24 cellular contexts compared by ENCODE assay signal in the genomic region with DNA sequence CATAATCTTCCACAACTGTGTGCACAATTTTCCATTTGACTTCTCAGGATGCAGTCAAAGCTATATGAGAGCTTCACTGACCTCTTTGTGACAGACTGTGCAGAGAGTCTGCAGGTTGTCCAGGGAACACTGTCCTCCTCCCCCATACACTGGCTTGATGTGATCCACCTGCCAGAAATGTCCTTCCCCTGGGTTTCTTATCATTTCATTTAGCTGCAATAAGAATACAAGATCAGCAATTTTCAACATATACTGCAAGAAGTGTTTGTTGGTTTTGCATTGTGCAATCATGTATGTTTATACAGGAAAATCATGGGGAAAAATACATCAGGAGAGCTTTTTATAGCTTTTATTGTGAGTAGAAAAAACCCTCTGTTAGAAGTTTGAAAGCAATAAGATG.
DNase-seq lines count a peak whose midpoint lies in the region; ATAC-seq and TF ChIP-seq lines count a peak whose summit lies in the region.
"Had no signal": no experiment of that assay in that cellular context is flagged by ENCODE, and none has a peak within 500 bp of the region (broad histone marks: within the 10 kb centered on the region; RNA-seq: fewer than 3 reads in every experiment).

No MANE protein-coding gene starts in this region.

- H3K9me3 Mint-ChIP-seq in nephron, result no peaks in the 10 kb centered on the region
- H3K9me3 Mint-ChIP-seq: CD4-positive, alpha-beta T cell had no signal

- H2BK120ac ChIP-seq in IMR-90 (ENCODE audit: low read depth, low read length), result no peak overlapping the region

- in situ Hi-C loops in IMR-90 (cut with MboI; ENCODE audit: low sequenced_read_pairs), result no loop called here

- TF ChIP-seq CTCF in IMR-90 (conservative IDR thresholded peaks at IDR 0.05; ENCODE audit: low read depth, low read length), result no peak
- TF ChIP-seq CTCF in fibroblast of villous mesenchyme (IDR thresholded peaks at IDR 0.05; ENCODE audit: insufficient read depth, low read depth, low read length), result no peak
- no peak for TF ChIP-seq CTCF in nephron (IDR thresholded peaks at IDR 0.05; ENCODE audit: unreplicated experiment in 3 of 3)

- H3K9me1 ChIP-seq in IMR-90 (ENCODE audit: insufficient read depth, low read length), result no peaks in the 10 kb centered on the region

- H2AK9ac ChIP-seq in IMR-90 (replicated peaks; ENCODE audit: low read depth, low read length, poor library complexity), result no peak overlapping the region

- no peak overlapping the region for H3K14ac ChIP-seq in IMR-90 (replicated peaks; ENCODE audit: low read depth, low read length)

- H3K36me3 Mint-ChIP-seq in nephron (ENCODE audit: low read depth), result peaks cover 10% of the 10 kb centered on the region

- no peak overlapping the region for H3K56ac ChIP-seq in IMR-90 (ENCODE audit: extremely low read depth, insufficient read depth, low read length)

- ATAC-seq in IMR-90 (ENCODE audit: low read depth), result peak; percentile 65
- ATAC-seq in GM21717 (IDR thresholded peaks at IDR 0.05; ENCODE audit: unreplicated experiment), result no peak
- ATAC-seq: GM12878, Panc1, SK-N-SH treated with all-trans-retinoic acid at 6 μM for 48 hours had no signal

- H3K27ac ChIP-seq in IMR-90 (ENCODE audit: insufficient read depth, low read length) (no peak overlapping the region), SK-N-MC (no peak overlapping the region)

- no peak overlapping the region for H3K4me3 ChIP-seq in IMR-90 (ENCODE audit: insufficient read depth, low read depth, low read length)
- H3K4me3 ChIP-seq in SK-N-MC, result no peak overlapping the region
- H3K4me3 ChIP-seq in fibroblast of villous mesenchyme (ENCODE audit: low read depth, low read length), result no peak overlapping the region
- H3K4me3 ChIP-seq: GM12878, HAP-1 had no signal

- H3K18ac ChIP-seq in IMR-90 (ENCODE audit: low read depth, low read length), result no peak overlapping the region

- H3K27me3 ChIP-seq in IMR-90 (ENCODE audit: control insufficient read depth, insufficient read depth, low read length), result no peaks in the 10 kb centered on the region

- peak overlapping the region; percentile 3; the same call in 1 of the 2 replicates for H3K4me2 ChIP-seq in IMR-90 (ENCODE audit: low read depth, low read length)

- H3K79me1 ChIP-seq in IMR-90 (ENCODE audit: low read depth in 1 of 2, low read length in 2 of 2), result no peaks in the 10 kb centered on the region

- dilution Hi-C loops in IMR-90 (cut with HindIII; ENCODE audit: low sequenced_read_pairs, unreplicated experiment), result no loop called here

- H4K8ac ChIP-seq in IMR-90 (ENCODE audit: low read depth in 2 of 2, low read length in 2 of 2), result no peak overlapping the region

- POLR2A ChIA-PET in IMR-90 (lab: Charles Lee; ENCODE audit: unreplicated experiment), result no interaction called here

- intact Hi-C loops in IMR-90 (cut with micrococcal nuclease), result no loop called here

- no peaks in the 10 kb centered on the region for H3K27me3 Mint-ChIP-seq in nephron (ENCODE audit: low read depth)
- H3K27me3 Mint-ChIP-seq: B cell; CD4-positive, alpha-beta T cell had no signal

- H3K9ac ChIP-seq in IMR-90 (ENCODE audit: low read depth, low read length) (no peak overlapping the region), SK-N-MC (ENCODE audit: insufficient read length) (peak overlapping the region; percentile 15)

- no TSS peak for BruUV-seq in IMR-90 (replicated peaks; lab: Mats Ljungman, UMichigan)

- H3K4me1 ChIP-seq in IMR-90 (ENCODE audit: control insufficient read depth, insufficient read depth, low read length), result no peaks in the 10 kb centered on the region
- H3K4me1 ChIP-seq: HAP-1 had no signal

- H3K9me3 ChIP-seq in IMR-90 (ENCODE audit: control insufficient read depth, insufficient read depth, low read length) (no peaks in the 10 kb centered on the region), SK-N-MC (ENCODE audit: low read depth, low read length) (no peaks in the 10 kb centered on the region)
- H3K9me3 ChIP-seq: HAP-1 had no signal

- no peaks in the 10 kb centered on the region for H4K20me1 ChIP-seq in IMR-90 (ENCODE audit: insufficient read depth, low read length)

- no peak overlapping the region for H4K5ac ChIP-seq in IMR-90 (ENCODE audit: low read depth, low read length)

- H3K4me1 Mint-ChIP-seq in nephron, result peaks cover 5% of the 10 kb centered on the region
- H3K4me1 Mint-ChIP-seq: B cell had no signal

- H2BK5ac ChIP-seq in IMR-90 (ENCODE audit: low read depth, low read length, poor library complexity, severe bottlenecking), result no peak overlapping the region

- DNase-seq in IMR-90 (peak; percentile 64), SK-N-MC (ENCODE audit: low read depth, low spot score) (no peak), fibroblast of villous mesenchyme (ENCODE audit: low read depth) (peak; percentile 64), NCI-H2029 treated with DMSO at 0.1 percent for 48 hours (lab: John Stamatoyannopoulos, UW) (no peak), anterior cingulate cortex (lab: John Stamatoyannopoulos, UW) (no peak)
- DNase-seq in activated CD4-positive, alpha-beta T cell treated with anti-CD3 and anti-CD28 coated beads for 4 hours, result no peak
- DNase-seq: Calu3; CD4-positive, alpha-beta T cell; GDM1; Karpas-422; MM.1S; NCI-H1092 treated with DMSO at 0.1 percent for 48 hours; NCI-H1930; NCI-H2171; NCI-H446 treated with DMSO at 0.1 percent for 48 hours; NCI-H82; Right ventricle myocardium superior had no signal

- no peak overlapping the region for H2BK15ac ChIP-seq in IMR-90 (ENCODE audit: low read depth, low read length)

- H2AFZ ChIP-seq in IMR-90 (replicated peaks; ENCODE audit: low read length, poor library complexity), result no peak overlapping the region

- no peak for TF ChIP-seq RAD21 in IMR-90 (IDR thresholded peaks at IDR 0.05; ENCODE audit: low read length)

- H3K4me3 Mint-ChIP-seq in nephron, result no peak overlapping the region
- H3K4me3 Mint-ChIP-seq: B cell; CD4-positive, alpha-beta T cell had no signal

- H3K27ac Mint-ChIP-seq in nephron, result peak overlapping the region; percentile 28 to 51 (median 40)
- H3K27ac Mint-ChIP-seq: B cell; CD4-positive, alpha-beta T cell had no signal

- no peak overlapping the region for H2BK20ac ChIP-seq in IMR-90 (ENCODE audit: low read depth, low read length)

- H4K91ac ChIP-seq in IMR-90 (ENCODE audit: insufficient read depth, low read depth, low read length), result no peak overlapping the region

- H3K4ac ChIP-seq in IMR-90 (ENCODE audit: low read depth, low read length), result no peak overlapping the region

- TF ChIP-seq POLR2A in IMR-90 (IDR thresholded peaks at IDR 0.05; ENCODE audit: low read depth, low read length), result no peak

- no peaks in the 10 kb centered on the region for H3K36me3 ChIP-seq in IMR-90 (ENCODE audit: control insufficient read depth, insufficient read depth, low read length)
- H3K36me3 ChIP-seq in SK-N-MC (ENCODE audit: insufficient read depth, low read length), result no peaks in the 10 kb centered on the region
- H3K36me3 ChIP-seq: HAP-1 had no signal

- H3K23ac ChIP-seq in IMR-90 (ENCODE audit: low read depth, low read length), result no peak overlapping the region

- CTCF ChIA-PET in IMR-90 (lab: Yijun Ruan, JAX), result interaction anchor here (1.0 kb wide), 1 partner anchor 17 kb away, joined by 3 read pairs; no protein-coding TSS in a partner anchor

- no peak overlapping the region for H2AK5ac ChIP-seq in IMR-90 (ENCODE audit: low read depth, low read length)

TF ChIP-seq in IMR-90, 13 proteins besides CTCF, POLR2A, EP300 and RAD21:
- no peak for TF ChIP-seq FOS (IDR thresholded peaks at IDR 0.05; ENCODE audit: low read depth, low read length)
- TF ChIP-seq MAFK (IDR thresholded peaks at IDR 0.05; ENCODE audit: low read depth, low read length), result peak; percentile 74
- peak; percentile 94 for TF ChIP-seq CEBPB (IDR thresholded peaks at IDR 0.05; ENCODE audit: low read depth, low read length)
TF ChIP-seq in IMR-90: peak in this region for 2.

Comparison
In these comparisons a context has a peak if more than half of its experiments do, and no peak if none do; other contexts are left out.
1. DNase-seq: peak in IMR-90 (single experiment) and fibroblast of villous mesenchyme (single experiment); none in SK-N-MC (single experiment), NCI-H2029 treated with DMSO at 0.1 percent for 48 hours (single experiment), anterior cingulate cortex (0 of 58) and activated CD4-positive, alpha-beta T cell treated with anti-CD3 and anti-CD28 coated beads for 4 hours (0 of 2).